ENCODE assay signal across 1 cellular context in the genomic region with DNA sequence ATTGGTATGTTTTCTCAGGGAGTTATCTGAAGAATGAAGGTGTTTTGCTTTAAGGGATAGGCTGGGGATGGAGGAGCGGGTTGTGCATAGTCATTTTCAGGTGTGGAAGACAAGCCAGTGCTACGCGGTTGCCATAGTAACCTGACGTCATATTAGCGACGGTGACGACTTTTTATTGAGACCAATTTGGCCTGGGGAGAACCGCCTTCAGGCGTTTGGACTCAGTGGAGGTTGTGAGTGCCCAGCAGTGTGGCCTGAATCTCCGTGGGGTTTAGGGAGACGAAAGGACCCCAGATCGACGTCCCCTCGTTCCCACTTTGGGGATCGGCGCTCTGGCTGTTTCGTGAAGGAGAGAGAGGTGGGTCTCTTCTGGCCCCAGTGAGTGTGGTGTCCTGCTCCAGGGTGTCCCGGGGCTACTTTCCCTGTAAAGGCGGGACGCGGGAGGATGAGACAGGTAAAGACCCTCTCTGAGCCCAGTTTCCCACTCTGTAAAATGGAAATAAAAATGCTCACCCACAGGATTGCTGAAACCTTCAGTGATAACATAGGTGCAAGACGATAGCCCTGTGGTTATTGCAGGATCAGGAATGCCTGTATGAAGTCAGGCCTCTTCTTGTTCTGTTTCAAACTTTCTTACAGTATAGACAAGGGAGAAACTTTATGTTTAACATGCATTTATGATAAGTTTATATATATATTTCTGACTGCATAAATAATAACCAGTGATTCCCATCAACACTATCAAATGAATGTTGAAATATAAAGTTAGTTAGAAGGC.
TF ChIP-seq lines count a peak whose summit lies in the region.

No MANE protein-coding gene starts in this region.

TF ChIP-seq in GM12878, 131 proteins besides CTCF, POLR2A, EP300 and RAD21 (continued from another document):
- TF ChIP-seq, protein P1, sequence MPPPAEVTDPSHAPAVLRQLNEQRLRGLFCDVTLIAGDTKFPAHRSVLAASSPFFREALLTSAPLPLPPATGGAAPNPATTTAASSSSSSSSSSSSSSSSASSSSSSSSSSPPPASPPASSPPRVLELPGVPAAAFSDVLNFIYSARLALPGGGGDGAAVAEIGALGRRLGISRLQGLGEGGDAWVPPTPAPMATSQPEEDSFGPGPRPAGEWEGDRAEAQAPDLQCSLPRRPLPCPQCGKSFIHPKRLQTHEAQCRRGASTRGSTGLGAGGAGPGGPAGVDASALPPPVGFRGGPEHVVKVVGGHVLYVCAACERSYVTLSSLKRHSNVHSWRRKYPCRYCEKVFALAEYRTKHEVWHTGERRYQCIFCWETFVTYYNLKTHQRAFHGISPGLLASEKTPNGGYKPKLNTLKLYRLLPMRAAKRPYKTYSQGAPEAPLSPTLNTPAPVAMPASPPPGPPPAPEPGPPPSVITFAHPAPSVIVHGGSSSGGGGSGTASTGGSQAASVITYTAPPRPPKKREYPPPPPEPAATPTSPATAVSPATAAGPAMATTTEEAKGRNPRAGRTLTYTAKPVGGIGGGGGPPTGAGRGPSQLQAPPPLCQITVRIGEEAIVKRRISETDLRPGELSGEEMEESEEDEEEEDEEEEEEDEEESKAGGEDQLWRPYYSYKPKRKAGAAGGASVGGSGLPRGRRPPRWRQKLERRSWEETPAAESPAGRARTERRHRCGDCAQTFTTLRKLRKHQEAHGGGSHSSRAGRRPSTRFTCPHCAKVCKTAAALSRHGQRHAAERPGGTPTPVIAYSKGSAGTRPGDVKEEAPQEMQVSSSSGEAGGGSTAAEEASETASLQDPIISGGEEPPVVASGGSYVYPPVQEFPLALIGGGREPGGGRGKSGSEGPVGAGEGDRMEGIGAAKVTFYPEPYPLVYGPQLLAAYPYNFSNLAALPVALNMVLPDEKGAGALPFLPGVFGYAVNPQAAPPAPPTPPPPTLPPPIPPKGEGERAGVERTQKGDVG (CRISPR knock-in tag; IDR thresholded peaks at IDR 0.05), result no peak
- TF ChIP-seq CBFB (IDR thresholded peaks at IDR 0.05; ENCODE audit: low read depth), result no peak
- TF ChIP-seq GATAD2B (conservative IDR thresholded peaks at IDR 0.05; ENCODE audit: low read depth), result no peak
- 0 out of 2 replicates have a peak, but pooled peaks have one; percentile 18 for TF ChIP-seq NR2C1 (IDR thresholded peaks at IDR 0.05)
- TF ChIP-seq, protein P2, sequence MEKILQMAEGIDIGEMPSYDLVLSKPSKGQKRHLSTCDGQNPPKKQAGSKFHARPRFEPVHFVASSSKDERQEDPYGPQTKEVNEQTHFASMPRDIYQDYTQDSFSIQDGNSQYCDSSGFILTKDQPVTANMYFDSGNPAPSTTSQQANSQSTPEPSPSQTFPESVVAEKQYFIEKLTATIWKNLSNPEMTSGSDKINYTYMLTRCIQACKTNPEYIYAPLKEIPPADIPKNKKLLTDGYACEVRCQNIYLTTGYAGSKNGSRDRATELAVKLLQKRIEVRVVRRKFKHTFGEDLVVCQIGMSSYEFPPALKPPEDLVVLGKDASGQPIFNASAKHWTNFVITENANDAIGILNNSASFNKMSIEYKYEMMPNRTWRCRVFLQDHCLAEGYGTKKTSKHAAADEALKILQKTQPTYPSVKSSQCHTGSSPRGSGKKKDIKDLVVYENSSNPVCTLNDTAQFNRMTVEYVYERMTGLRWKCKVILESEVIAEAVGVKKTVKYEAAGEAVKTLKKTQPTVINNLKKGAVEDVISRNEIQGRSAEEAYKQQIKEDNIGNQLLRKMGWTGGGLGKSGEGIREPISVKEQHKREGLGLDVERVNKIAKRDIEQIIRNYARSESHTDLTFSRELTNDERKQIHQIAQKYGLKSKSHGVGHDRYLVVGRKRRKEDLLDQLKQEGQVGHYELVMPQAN (conservative IDR thresholded peaks at IDR 0.05), result 0 out of 2 replicates have a peak, but pooled peaks have one; percentile 39
